8 cellular contexts compared by ENCODE assay signal in genomic region chr1:9455487-9456237, GRCh38.
A peak's percentile ranks its signal among the peaks of the same experiment; 100 is the strongest.
DNase-seq lines count a peak whose midpoint lies in the region; ATAC-seq and TF ChIP-seq lines count a peak whose summit lies in the region.

No MANE protein-coding gene starts in this region.

- no peak overlapping the region for H3K4me3 ChIP-seq in lung

- H3K36me3 ChIP-seq in lung (ENCODE audit: control insufficient read depth in 2 of 2, insufficient read depth in 2 of 2, low read length in 2 of 2): no peaks in the 10 kb centered on the region

- peak; percentile 50 for DNase-seq in GDM1 (lab: John Stamatoyannopoulos, UW)
- peak; percentile 56 for DNase-seq in NCI-H1092 (lab: John Stamatoyannopoulos, UW)
- DNase-seq in activated CD4-positive, alpha-beta T cell treated with anti-CD3 and anti-CD28 coated beads, Interleukin-2, amount 50 U/mL, for 24 hours (ENCODE audit: low read depth in 1 of 2, low spot score in 1 of 2): peak; percentile 37 to 45
- peak; percentile 41 to 81 for DNase-seq in dermis microvascular lymphatic vessel endothelial cell (ENCODE audit: low read depth in 2 of 2)
- no peak for DNase-seq in lung (ENCODE audit: low spot score)
- DNase-seq in stimulated activated CD8-positive, alpha-beta memory T cell treated with anti-CD3 and anti-CD28 coated beads, Interleukin-15, amount 100 ng/mL, for 4 hours (ENCODE audit: low read depth in 2 of 2): peak; percentile 9 to 30

- TF ChIP-seq CTCF in lung (IDR thresholded peaks at IDR 0.05; ENCODE audit: control extremely low read depth, extremely low read depth): peak; percentile 58

- H3K27me3 ChIP-seq in lung (ENCODE audit: control insufficient read depth, insufficient read depth): no peaks in the 10 kb centered on the region

- peak; percentile 32 for ATAC-seq in lung (ENCODE audit: insufficient read depth, low FRiP score)
- no peak for ATAC-seq in GM18511 (IDR thresholded peaks at IDR 0.05; ENCODE audit: unreplicated experiment)
- ATAC-seq in GM21825 (IDR thresholded peaks at IDR 0.05; ENCODE audit: unreplicated experiment): no peak

- H3K4me1 ChIP-seq in lung (ENCODE audit: control insufficient read depth in 2 of 2, insufficient read depth in 2 of 2, low read length in 2 of 2): no peaks in the 10 kb centered on the region

- H3K9me3 ChIP-seq in lung (ENCODE audit: control insufficient read depth in 2 of 2, insufficient read depth in 1 of 2, low read length in 1 of 2): no peaks in the 10 kb centered on the region

- H3K27ac ChIP-seq in lung (ENCODE audit: low read depth in 1 of 2, low read length in 1 of 2): no peak overlapping the region

- WGBS in lung, 2 donors: 43 to 45% methylated on average over 22 of the region's 22 CpGs
